3 cellular contexts compared by ENCODE assay signal in the genomic region with DNA sequence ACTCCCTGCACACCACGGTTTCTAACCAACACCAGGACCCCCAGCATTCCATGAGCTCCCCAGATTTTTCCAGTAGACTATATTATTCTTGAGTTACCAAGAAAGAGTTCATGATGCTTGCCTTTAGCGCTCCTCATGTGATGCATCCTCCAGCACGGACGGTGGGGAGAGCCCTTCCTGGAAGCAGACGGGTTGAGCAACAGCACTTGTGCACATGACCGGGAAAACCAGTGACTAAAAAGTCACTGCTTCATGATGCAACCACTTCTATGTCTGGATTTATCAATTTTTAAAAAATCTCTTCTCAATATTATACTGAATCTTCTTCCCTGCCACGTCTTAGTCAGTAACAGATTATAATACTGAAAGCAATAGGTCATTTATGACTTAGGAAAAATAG.
TF ChIP-seq lines count a peak whose summit lies in the region.

No MANE protein-coding gene starts in this region.

TF ChIP-seq in HepG2, 621 proteins besides CTCF, POLR2A, EP300 and RAD21 (continues in another document):
- peak; percentile 61 for TF ChIP-seq FOSL2 (CRISPR knock-in tag; IDR thresholded peaks at IDR 0.05)
- 0 out of 2 replicates have a peak, but pooled peaks have one; percentile 34 for TF ChIP-seq ZNF644 (CRISPR knock-in tag; IDR thresholded peaks at IDR 0.05; ENCODE audit: low read depth)
- TF ChIP-seq, protein P1, sequence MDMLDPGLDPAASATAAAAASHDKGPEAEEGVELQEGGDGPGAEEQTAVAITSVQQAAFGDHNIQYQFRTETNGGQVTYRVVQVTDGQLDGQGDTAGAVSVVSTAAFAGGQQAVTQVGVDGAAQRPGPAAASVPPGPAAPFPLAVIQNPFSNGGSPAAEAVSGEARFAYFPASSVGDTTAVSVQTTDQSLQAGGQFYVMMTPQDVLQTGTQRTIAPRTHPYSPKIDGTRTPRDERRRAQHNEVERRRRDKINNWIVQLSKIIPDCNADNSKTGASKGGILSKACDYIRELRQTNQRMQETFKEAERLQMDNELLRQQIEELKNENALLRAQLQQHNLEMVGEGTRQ (IDR thresholded peaks at IDR 0.05; ENCODE audit: low read depth, low read length), result no peak
- TF ChIP-seq, protein P1 (CRISPR knock-in tag; IDR thresholded peaks at IDR 0.05; ENCODE audit: borderline replicate concordance), result peak; percentile 19; the same call in 1 of the 2 replicates
- TF ChIP-seq ZNF331 (CRISPR knock-in tag; IDR thresholded peaks at IDR 0.05), result no peak
- no peak for TF ChIP-seq ZNF235 (CRISPR knock-in tag; IDR thresholded peaks at IDR 0.05; ENCODE audit: borderline replicate concordance)
- no peak for TF ChIP-seq ZNF720 (CRISPR knock-in tag; IDR thresholded peaks at IDR 0.05)
- peak; percentile 32; the same call in 1 of the 2 replicates for TF ChIP-seq GATAD2A (CRISPR knock-in tag; IDR thresholded peaks at IDR 0.05)
- TF ChIP-seq ZNF547 (CRISPR knock-in tag; IDR thresholded peaks at IDR 0.05), result no peak
- no peak for TF ChIP-seq ZNF333 (CRISPR knock-in tag; IDR thresholded peaks at IDR 0.05; ENCODE audit: borderline replicate concordance)
- no peak for TF ChIP-seq TOE1 (CRISPR knock-in tag; IDR thresholded peaks at IDR 0.05)
- TF ChIP-seq MYNN (CRISPR knock-in tag; IDR thresholded peaks at IDR 0.05; ENCODE audit: low read depth), result no peak
- no peak for TF ChIP-seq RFX5 (IDR thresholded peaks at IDR 0.05; ENCODE audit: low read depth, low read length)
- peak; percentile 83 for TF ChIP-seq CEBPG (CRISPR knock-in tag; IDR thresholded peaks at IDR 0.05)
- TF ChIP-seq, protein P2, sequence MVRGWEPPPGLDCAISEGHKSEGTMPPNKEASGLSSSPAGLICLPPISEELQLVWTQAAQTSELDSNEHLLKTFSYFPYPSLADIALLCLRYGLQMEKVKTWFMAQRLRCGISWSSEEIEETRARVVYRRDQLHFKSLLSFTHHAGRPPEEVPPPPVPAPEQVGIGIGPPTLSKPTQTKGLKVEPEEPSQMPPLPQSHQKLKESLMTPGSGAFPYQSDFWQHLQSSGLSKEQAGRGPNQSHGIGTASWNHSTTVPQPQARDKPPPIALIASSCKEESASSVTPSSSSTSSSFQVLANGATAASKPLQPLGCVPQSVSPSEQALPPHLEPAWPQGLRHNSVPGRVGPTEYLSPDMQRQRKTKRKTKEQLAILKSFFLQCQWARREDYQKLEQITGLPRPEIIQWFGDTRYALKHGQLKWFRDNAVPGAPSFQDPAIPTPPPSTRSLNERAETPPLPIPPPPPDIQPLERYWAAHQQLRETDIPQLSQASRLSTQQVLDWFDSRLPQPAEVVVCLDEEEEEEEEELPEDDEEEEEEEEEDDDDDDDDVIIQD (CRISPR knock-in tag; IDR thresholded peaks at IDR 0.05; ENCODE audit: low read depth), result peak; percentile 37; the same call in 1 of the 2 replicates
- TF ChIP-seq CEBPB (IDR thresholded peaks at IDR 0.05; ENCODE audit: borderline replicate concordance, low read depth, low read length), result peak; percentile 87
- TF ChIP-seq, protein P3, sequence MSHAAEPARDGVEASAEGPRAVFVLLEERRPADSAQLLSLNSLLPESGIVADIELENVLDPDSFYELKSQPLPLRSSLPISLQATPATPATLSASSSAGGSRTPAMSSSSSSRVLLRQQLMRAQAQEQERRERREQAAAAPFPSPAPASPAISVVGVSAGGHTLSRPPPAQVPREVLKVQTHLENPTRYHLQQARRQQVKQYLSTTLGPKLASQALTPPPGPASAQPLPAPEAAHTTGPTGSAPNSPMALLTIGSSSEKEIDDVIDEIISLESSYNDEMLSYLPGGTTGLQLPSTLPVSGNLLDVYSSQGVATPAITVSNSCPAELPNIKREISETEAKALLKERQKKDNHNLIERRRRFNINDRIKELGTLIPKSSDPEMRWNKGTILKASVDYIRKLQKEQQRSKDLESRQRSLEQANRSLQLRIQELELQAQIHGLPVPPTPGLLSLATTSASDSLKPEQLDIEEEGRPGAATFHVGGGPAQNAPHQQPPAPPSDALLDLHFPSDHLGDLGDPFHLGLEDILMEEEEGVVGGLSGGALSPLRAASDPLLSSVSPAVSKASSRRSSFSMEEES (CRISPR knock-in tag; IDR thresholded peaks at IDR 0.05), result peak; percentile 77

TF ChIP-seq in WTC11, 78 proteins besides CTCF, POLR2A, EP300 and RAD21:
- peak; percentile 88 for TF ChIP-seq GABPB1 (CRISPR knock-in tag; IDR thresholded peaks at IDR 0.05)
- TF ChIP-seq ZNF423 (CRISPR knock-in tag; IDR thresholded peaks at IDR 0.05), result no peak

TF ChIP-seq in GM12891, 5 proteins besides CTCF, POLR2A, EP300 and RAD21:
- TF ChIP-seq TAF1 (IDR thresholded peaks at IDR 0.05; ENCODE audit: low read depth, low read length) (no peak), POU2F2 (IDR thresholded peaks at IDR 0.05; ENCODE audit: low read depth, low read length) (no peak)
TF ChIP-seq in GM12891: peak in this region for 0.
